Comparison of ENCODE assay signal across 23 cellular contexts in the genomic region with DNA sequence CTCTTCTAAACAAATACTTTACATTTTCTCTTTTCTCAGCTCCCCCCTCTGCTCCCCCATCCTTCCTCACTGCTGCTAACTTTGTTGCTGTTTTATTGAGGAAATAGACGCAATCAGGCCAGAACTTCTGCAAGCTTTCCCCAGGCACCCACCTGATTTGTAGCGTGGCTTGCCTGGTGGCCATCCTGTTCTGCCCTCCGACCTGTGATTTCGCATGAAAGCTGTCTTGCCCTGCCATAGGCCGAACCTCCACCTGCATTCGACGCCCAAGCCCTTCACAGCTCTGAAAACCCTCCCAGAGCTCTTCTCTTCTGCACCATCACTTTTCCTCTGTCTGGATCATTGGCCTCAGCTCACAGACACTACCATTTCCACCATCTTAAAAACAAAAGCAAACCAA.
DNase-seq lines count a peak whose midpoint lies in the region; ATAC-seq, FAIRE-seq and TF ChIP-seq lines count a peak whose summit lies in the region.
"Had no signal": no experiment of that assay in that cellular context is flagged by ENCODE, and none has a peak within 500 bp of the region (broad histone marks: within the 10 kb centered on the region; RNA-seq: fewer than 3 reads in every experiment).

No MANE protein-coding gene starts in this region.

- H3K79me2 ChIP-seq in GM23338 (replicated peaks; ENCODE audit: insufficient read depth) (no peaks in the 10 kb centered on the region), trophoblast cell (ENCODE audit: control insufficient read depth, insufficient read depth, low read length, poor library complexity) (peaks cover 5% of the 10 kb centered on the region)

- H3K4me3 Mint-ChIP-seq in GM23338 (peak overlapping the region; percentile 51; the same call in 1 of the 3 replicates), brain (peak overlapping the region; percentile 5 to 54 (median 36)), naive B cell (peak overlapping the region in 6 of 8 donors; percentile 15 to 61 (median 46))
- H3K4me3 Mint-ChIP-seq: CD4-positive, CD25-positive, alpha-beta regulatory T cell had no signal

- no peak overlapping the region for H2AK5ac ChIP-seq in trophoblast cell (ENCODE audit: low read length)

- peak overlapping the region; percentile 42 for H3K14ac ChIP-seq in trophoblast cell (ENCODE audit: low read length)

- peak overlapping the region; percentile 71 for H2BK120ac ChIP-seq in trophoblast cell (ENCODE audit: insufficient read depth, low read length, poor library complexity)

- no peak for DNase-seq in GM23338 (ENCODE audit: low spot score)
- DNase-seq in naive B cell = no peak
- no peak for DNase-seq in trophoblast cell
- DNase-seq in SIG-M5 treated with dmso at 0.1 percent for 504 hours (lab: John Stamatoyannopoulos, UW; ENCODE audit: unreplicated experiment) = no peak
- DNase-seq in EL = no peak
- DNase-seq in HTR-8/SVneo (ENCODE audit: insufficient read length, low spot score) = no peak
- DNase-seq in cerebellum (ENCODE audit: low spot score) = no peak
- DNase-seq: BE2C; CD4-positive, CD25-positive, alpha-beta regulatory T cell; DMS79 treated with DMSO at 0.1 percent for 48 hours; KG1; NCI-H1092 treated with DMSO at 0.1 percent for 48 hours; NCI-H146; NCI-H2029 treated with DMSO at 0.1 percent for 48 hours; NCI-H226; NCI-H510A treated with DMSO at 0.1 percent for 48 hours; NCI-H748 treated with DMSO at 0.1 percent for 48 hours; SIG-M5 had no signal

- H3F3A ChIP-seq in GM23338 (replicated peaks; ENCODE audit: low read depth) = 0 out of 2 replicates have a peak, but pooled peaks cover 7% of the 10 kb centered on the region

- peak overlapping the region; percentile 39 for H4K91ac ChIP-seq in trophoblast cell (ENCODE audit: low read depth, low read length)

- peaks cover 15% of the 10 kb centered on the region for H3K27me3 Mint-ChIP-seq in GM23338 (ENCODE audit: insufficient read depth, low read depth, poor library complexity)
- peaks cover 4% of the 10 kb centered on the region for H3K27me3 Mint-ChIP-seq in brain
- H3K27me3 Mint-ChIP-seq in naive B cell = peaks cover 42 to 52% (median 50%) of the 10 kb centered on the region in 3 donors

- no peak overlapping the region for H3K27ac ChIP-seq in GM23338 (ENCODE audit: low read depth)
- H3K27ac ChIP-seq in trophoblast cell (ENCODE audit: low read depth, low read length) = no peak overlapping the region
- H3K27ac ChIP-seq: A549 had no signal

- H3K9me3 Mint-ChIP-seq in GM23338 (no peaks in the 10 kb centered on the region), brain (peaks cover 0 to 5% (median 0%) of the 10 kb centered on the region in 5 experiments), naive B cell (peaks cover 0 to 4% (median 0%) of the 10 kb centered on the region in 7 donors)

- peak overlapping the region; percentile 39 for H2BK12ac ChIP-seq in trophoblast cell (ENCODE audit: low read length)

- no peak overlapping the region; the same call in 1 of the 2 replicates for H3K4me2 ChIP-seq in GM23338
- no peak overlapping the region for H3K4me2 ChIP-seq in trophoblast cell (ENCODE audit: low read length)
- H3K4me2 ChIP-seq: A549 had no signal

- peak overlapping the region; percentile 2 for H2BK5ac ChIP-seq in trophoblast cell (ENCODE audit: low read depth, low read length, poor library complexity)

- no peak overlapping the region for H4K8ac ChIP-seq in trophoblast cell (ENCODE audit: low read depth, low read length)

- no peak overlapping the region for H4K12ac ChIP-seq in trophoblast cell (ENCODE audit: low read depth, low read length)

- H2AFZ ChIP-seq in GM23338 (no peak overlapping the region), trophoblast cell (ENCODE audit: insufficient read depth, low read length, poor library complexity) (no peak overlapping the region)

- H3K4me1 Mint-ChIP-seq in GM23338 (peaks cover 14% of the 10 kb centered on the region), brain (peaks cover 25% of the 10 kb centered on the region), naive B cell (peaks cover 5 to 23% (median 18%) of the 10 kb centered on the region in 3 donors)
- H3K4me1 Mint-ChIP-seq: CD4-positive, CD25-positive, alpha-beta regulatory T cell had no signal

- ATAC-seq in GM23338 = no peak
- ATAC-seq in naive B cell (ENCODE audit: low read depth in 2 of 2) = no peak
- ATAC-seq: A549, GM12878, Panc1 had no signal

- no peak overlapping the region for H3K9ac ChIP-seq in trophoblast cell (ENCODE audit: low read length)

- no peak overlapping the region for H3K4me3 ChIP-seq in GM23338
- H3K4me3 ChIP-seq in trophoblast cell (ENCODE audit: low read depth, low read length) = no peak overlapping the region
- H3K4me3 ChIP-seq: A549, GM12878, HAP-1 had no signal

- H3K36me3 Mint-ChIP-seq in GM23338 (ENCODE audit: low read depth) (no peaks in the 10 kb centered on the region), brain (no peaks in the 10 kb centered on the region), naive B cell (peaks cover 5 to 14% of the 10 kb centered on the region in 2 donors)
- H3K36me3 Mint-ChIP-seq: CD4-positive, CD25-positive, alpha-beta regulatory T cell had no signal

- no peak overlapping the region for H3K23ac ChIP-seq in trophoblast cell (ENCODE audit: low read length)

- peaks cover 8% of the 10 kb centered on the region; the same call in 1 of the 2 replicates for H3K27me3 ChIP-seq in GM23338 (ENCODE audit: insufficient read depth)
- no peaks in the 10 kb centered on the region for H3K27me3 ChIP-seq in trophoblast cell (ENCODE audit: insufficient read depth, low read length)

- no peak overlapping the region for H3K18ac ChIP-seq in trophoblast cell (ENCODE audit: low read length)

- H4K20me1 ChIP-seq in GM23338 (replicated peaks; ENCODE audit: insufficient read depth) = no peaks in the 10 kb centered on the region

- H3K36me3 ChIP-seq in GM23338 (ENCODE audit: insufficient read depth) (no peaks in the 10 kb centered on the region), trophoblast cell (ENCODE audit: control insufficient read depth in 1 of 2, insufficient read depth in 2 of 2, low read length in 2 of 2) (no peaks in the 10 kb centered on the region)
- H3K36me3 ChIP-seq: BE2C, HAP-1 had no signal

- H3K4me1 ChIP-seq in GM23338 (ENCODE audit: insufficient read depth) (peaks cover 13% of the 10 kb centered on the region; the same call in 1 of the 2 replicates), trophoblast cell (ENCODE audit: control insufficient read depth in 1 of 2, insufficient read depth in 2 of 2, low read length in 2 of 2) (peaks cover 9 to 11% of the 10 kb centered on the region in 2 experiments)
- H3K4me1 ChIP-seq: BE2C had no signal

- H3K4ac ChIP-seq in trophoblast cell (ENCODE audit: low read depth, low read length) = no peak overlapping the region

- no peak for TF ChIP-seq CTCF in GM23338 (conservative IDR thresholded peaks at IDR 0.05; ENCODE audit: low read depth in 2 of 2)
- TF ChIP-seq CTCF in brain (conservative IDR thresholded peaks at IDR 0.05) = no peak

- H3K79me1 ChIP-seq in trophoblast cell (ENCODE audit: low read length) = peaks cover 23% of the 10 kb centered on the region

- no peaks in the 10 kb centered on the region for H3K9me3 ChIP-seq in trophoblast cell (ENCODE audit: insufficient read depth, low read depth, low read length)
- H3K9me3 ChIP-seq: A549, BE2C, HAP-1 had no signal

- H3K9me2 ChIP-seq in GM23338 (ENCODE audit: insufficient read depth) = no peaks in the 10 kb centered on the region

- no CpG with 5 or more reads among the region's 7 CpGs for WGBS in trophoblast cell (ENCODE audit: extremely low coverage, insufficient coverage, insufficient read length)

- FAIRE-seq in HTR-8/SVneo (lab: Jason Lieb, UNC) = no peak
- FAIRE-seq: A549, GM12878 had no signal

- no peak overlapping the region for H3K27ac Mint-ChIP-seq in GM23338
- H3K27ac Mint-ChIP-seq in brain = peak overlapping the region in 3 of 5 experiments; percentile 4 to 31 (median 15)
- peak overlapping the region in 1 of 6 donors; percentile 8 for H3K27ac Mint-ChIP-seq in naive B cell

TF ChIP-seq in GM23338, 12 proteins besides CTCF, POLR2A, EP300 and RAD21 (continues in another document):
- TF ChIP-seq ZNF114 (CRISPR knock-in tag; IDR thresholded peaks at IDR 0.05) = no peak
- no peak for TF ChIP-seq NANOG (IDR thresholded peaks at IDR 0.05; ENCODE audit: borderline replicate concordance)
- no peak for TF ChIP-seq POLR2AphosphoS5 (IDR thresholded peaks at IDR 0.05; ENCODE audit: low read depth)
- TF ChIP-seq STAT1 (IDR thresholded peaks at IDR 0.05; ENCODE audit: unreplicated experiment) = no peak
- TF ChIP-seq JUNB (IDR thresholded peaks at IDR 0.05; ENCODE audit: unreplicated experiment) = no peak
- TF ChIP-seq REST (IDR thresholded peaks at IDR 0.05; ENCODE audit: unreplicated experiment) = no peak
